Comparison of ENCODE assay signal across 8 cellular contexts in genomic region chr1:2195785-2196184, GRCh38. TPM values are rescaled to one million over a fixed set of nuclear protein-coding genes. Genes with fewer than 3 reads are reported as not detected.
A peak's percentile ranks its signal among the peaks of the same experiment; 100 is the strongest.
DNase-seq lines count a peak whose midpoint lies in the region; ATAC-seq, FAIRE-seq and TF ChIP-seq lines count a peak whose summit lies in the region.

No MANE protein-coding gene starts in this region.

- H3K27ac ChIP-seq in BLaER1 treated with 17β-estradiol and CSF1 and Interleukin-3, amounts not matched to agents 10 nM and 100 nM, result peak overlapping the region; percentile 71 to 88 (median 79); a peak in 19 of 22 replicates
- peak overlapping the region; percentile 91 to 97 for H3K27ac ChIP-seq in esophagus (ENCODE audit: low read depth in 2 of 2, low read length in 1 of 2)

- H3K4me3 ChIP-seq in BLaER1 treated with 17β-estradiol and CSF1 and Interleukin-3, amounts not matched to agents 10 nM and 100 nM, result peak overlapping the region in 2 of 10 experiments; percentile 70 to 74; a peak in 4 of 20 replicates
- no peak overlapping the region for H3K4me3 ChIP-seq in NT2/D1 (ENCODE audit: insufficient read length, low read depth)
- no peak overlapping the region for H3K4me3 ChIP-seq in esophagus (ENCODE audit: low read depth in 1 of 2, low read length in 2 of 2)
- H3K4me3 ChIP-seq in skeletal muscle satellite cell (ENCODE audit: low read length), result no peak overlapping the region

- DNase-seq in NT2/D1 (ENCODE audit: low read depth, low spot score) (no peak), NOMO-1 treated with DMSO at 0.1 percent for 48 hours (lab: John Stamatoyannopoulos, UW; ENCODE audit: unreplicated experiment) (no peak), GM12891 (ENCODE audit: insufficient read length, low spot score) (no peak), RKO (ENCODE audit: low spot score) (no peak)

- 71 to 76% methylated on average over 11 of the region's 11 CpGs for WGBS in esophagus, 2 donors

- peak overlapping the region; percentile 73 to 83 (median 82); a peak in 20 of 22 replicates for H3K9ac ChIP-seq in BLaER1 treated with 17β-estradiol and CSF1 and Interleukin-3, amounts not matched to agents 10 nM and 100 nM
- peak overlapping the region; percentile 21 for H3K9ac ChIP-seq in NT2/D1 (ENCODE audit: insufficient read length, low read depth)
- H3K9ac ChIP-seq in skeletal muscle satellite cell (ENCODE audit: low read depth, low read length), result peak overlapping the region; percentile 85

- no peaks in the 10 kb centered on the region for H3K9me3 ChIP-seq in BLaER1 treated with 17β-estradiol and CSF1 and Interleukin-3, amounts not matched to agents 10 nM and 100 nM (replicated peaks in 1 of 11)
- H3K9me3 ChIP-seq in NT2/D1 (ENCODE audit: insufficient read depth, low read length) (no peaks in the 10 kb centered on the region), esophagus (ENCODE audit: control insufficient read depth in 2 of 2, insufficient read depth in 1 of 2, low read depth in 1 of 2, low read length in 1 of 2) (no peaks in the 10 kb centered on the region), skeletal muscle satellite cell (replicated peaks; ENCODE audit: low read length) (no peaks in the 10 kb centered on the region)

- H3K36me3 ChIP-seq in BLaER1 treated with 17β-estradiol and CSF1 and Interleukin-3, amounts not matched to agents 10 nM and 100 nM, result peaks cover 0 to 13% (median 0%) of the 10 kb centered on the region in 11 experiments; a peak in 4 of 22 replicates
- H3K36me3 ChIP-seq in NT2/D1 (ENCODE audit: insufficient read depth, insufficient read length, low read length) (peaks cover 12% of the 10 kb centered on the region), esophagus (ENCODE audit: control insufficient read depth in 2 of 2, insufficient read depth in 2 of 2, low read length in 1 of 2) (no peaks in the 10 kb centered on the region), skeletal muscle satellite cell (ENCODE audit: insufficient read depth, low read length) (peaks cover 6% of the 10 kb centered on the region)

- H3K4me1 ChIP-seq in BLaER1 treated with 17β-estradiol and CSF1 and Interleukin-3, amounts not matched to agents 10 nM and 100 nM, result peaks cover 70 to 90% (median 86%) of the 10 kb centered on the region in 10 experiments
- H3K4me1 ChIP-seq in NT2/D1 (ENCODE audit: insufficient read depth, insufficient read length), result peaks cover 14% of the 10 kb centered on the region
- H3K4me1 ChIP-seq in esophagus (ENCODE audit: control insufficient read depth in 2 of 2, insufficient read depth in 2 of 2, low read length in 1 of 2), result peaks cover 5 to 21% of the 10 kb centered on the region in 2 donors
- H3K4me1 ChIP-seq in skeletal muscle satellite cell (ENCODE audit: control insufficient read depth, insufficient read depth, low read length), result peaks cover 46% of the 10 kb centered on the region

- no peak for ATAC-seq in HG02970 (IDR thresholded peaks at IDR 0.05; ENCODE audit: low FRiP score, unreplicated experiment)

- TF ChIP-seq POLR2A in GM12891 (IDR thresholded peaks at IDR 0.05; ENCODE audit: low read depth, low read length), result no peak

- peak overlapping the region; percentile 70 to 93 (median 88) for H3K4me2 ChIP-seq in BLaER1 treated with 17β-estradiol and CSF1 and Interleukin-3, amounts not matched to agents 10 nM and 100 nM
- no peak overlapping the region for H3K4me2 ChIP-seq in skeletal muscle satellite cell (ENCODE audit: low read length)

- no peak for FAIRE-seq in GM12891 (lab: Jason Lieb, UNC)

- no peaks in the 10 kb centered on the region for H3K27me3 ChIP-seq in BLaER1 treated with 17β-estradiol and CSF1 and Interleukin-3, amounts not matched to agents 10 nM and 100 nM
- H3K27me3 ChIP-seq in NT2/D1 (ENCODE audit: insufficient read depth, insufficient read length) (no peaks in the 10 kb centered on the region), esophagus (ENCODE audit: control insufficient read depth in 1 of 2, insufficient read depth in 2 of 2, low read length in 2 of 2) (no peaks in the 10 kb centered on the region), skeletal muscle satellite cell (ENCODE audit: control insufficient read depth, insufficient read depth, low read length) (no peaks in the 10 kb centered on the region)

- peaks cover 0 to 28% (median 9%) of the 10 kb centered on the region in 11 experiments; a peak in 11 of 22 replicates for H4K20me1 ChIP-seq in BLaER1 treated with 17β-estradiol and CSF1 and Interleukin-3, amounts not matched to agents 10 nM and 100 nM

TF ChIP-seq in GM12891, 5 proteins besides CTCF, POLR2A, EP300 and RAD21:
- no peak for TF ChIP-seq SPI1 (IDR thresholded peaks at IDR 0.05; ENCODE audit: low read depth, low read length)

RNA-seq across cellular contexts. Expression of gene FAAP20, which starts 1.2 kb away (rescaled TPM):
- polyA plus RNA-seq in esophagus, result 10 to 100 TPM; 32.9 to 44.8 TPM
- 14.2 and 22.3 TPM in 2 replicates for total RNA-seq in skeletal muscle satellite cell (2012; rRNA removed)
- 47.2 TPM for polyA plus RNA-seq in GM12891 (2012; ENCODE audit: low read depth, missing spikeins)

RNA-seq across cellular contexts. Expression of gene SKI, which starts 32.3 kb away (rescaled TPM):
- polyA plus RNA-seq in esophagus, result 10 to 100 TPM; 11.5 to 12.8 TPM
- total RNA-seq in skeletal muscle satellite cell (2012; rRNA removed), result 16.7 and 24.0 TPM in 2 replicates
- polyA plus RNA-seq in GM12891 (2012; ENCODE audit: low read depth, missing spikeins), result 3.2 TPM

Comparison
In these comparisons a context has a peak if more than half of its experiments do, and no peak if none do; other contexts are left out.
1. H3K9ac ChIP-seq: peak in every context shown above with its lines; median percentile 85 in skeletal muscle satellite cell; 82 in BLaER1 treated with 17β-estradiol and CSF1 and Interleukin-3, amounts not matched to agents 10 nM and 100 nM; 21 in NT2/D1.